Comparison of ENCODE assay signal across 11 cellular contexts in genomic region chr2:10935953-10936942, GRCh38. TPM values are rescaled to one million over a fixed set of nuclear protein-coding genes. Genes with fewer than 3 reads are reported as not detected.
DNase-seq lines count a peak whose midpoint lies in the region; ATAC-seq, FAIRE-seq and TF ChIP-seq lines count a peak whose summit lies in the region.
"Had no signal": no experiment of that assay in that cellular context is flagged by ENCODE, and none has a peak within 500 bp of the region (broad histone marks: within the 10 kb centered on the region; RNA-seq: fewer than 3 reads in every experiment).

No MANE protein-coding gene starts in this region.

- TF ChIP-seq EP300 in A549 (IDR thresholded peaks at IDR 0.05): peak; percentile 91 to 93; a peak in 4 of 5 replicates
- peak in 1 of 2 experiments; percentile 82; a peak in 2 of 4 replicates for TF ChIP-seq EP300 in SK-N-SH (IDR thresholded peaks at IDR 0.05; ENCODE audit: borderline replicate concordance in 1 of 2, low read depth in 1 of 2, low read length in 1 of 2)

- TF ChIP-seq POLR2A in A549 (IDR thresholded peaks at IDR 0.05; ENCODE audit: low read length): no peak
- TF ChIP-seq POLR2A in HCT116 (IDR thresholded peaks at IDR 0.05; ENCODE audit: borderline replicate concordance, extremely low read depth, insufficient read depth, insufficient read length): no peak

- ATAC-seq in A549 (peak; percentile 97 to 99), HCT116 (peak; percentile 90)
- ATAC-seq: effector memory CD8-positive, alpha-beta T cell had no signal

- BruUV-seq in HCT116 (replicated peaks; lab: Mats Ljungman, UMichigan): no TSS peak

- DNase-seq in A549 (ENCODE audit: low read depth in 1 of 2, low spot score in 1 of 2) (peak; percentile 99), HCT116 (ENCODE audit: low read depth, low spot score) (peak; percentile 94), SK-N-SH (no peak), head of caudate nucleus (peak in 22 of 42 donors; percentile 31 to 81 (median 58)), GDM1 (lab: John Stamatoyannopoulos, UW) (no peak), G401 (ENCODE audit: low spot score) (no peak), NCI-H524 (lab: John Stamatoyannopoulos, UW) (no peak)
- DNase-seq in activated CD8-positive, alpha-beta memory T cell treated with anti-CD3 and anti-CD28 coated beads for 24 hours: no peak
- DNase-seq: effector memory CD8-positive, alpha-beta T cell had no signal

- POLR2A ChIA-PET in A549 (lab: Yijun Ruan, JAX) (interaction anchor here (0.9 to 1.0 kb wide), 2 partner anchors 25 to 219 kb away, joined by 3 to 7 read pairs; partner anchors contain the start of genes KCNF1 and SLC66A3), HCT116 (lab: Charles Lee) (no interaction called here), SK-N-SH (lab: Yijun Ruan, JAX) (no interaction called here)

- H3K36me3 ChIP-seq in HCT116 (ENCODE audit: control insufficient read depth in 1 of 2, insufficient read depth in 2 of 2, low read length in 2 of 2) (no peaks in the 10 kb centered on the region), SK-N-SH (replicated peaks in 1 of 2; ENCODE audit: control insufficient read depth in 1 of 2, insufficient read depth in 2 of 2, low read length in 1 of 2) (no peaks in the 10 kb centered on the region)

- peaks cover 48% of the 10 kb centered on the region for H3K4me1 ChIP-seq in A549
- H3K4me1 ChIP-seq in HCT116 (ENCODE audit: control insufficient read depth in 1 of 2, insufficient read depth in 2 of 2, low read length in 2 of 2): peaks cover 19 to 65% of the 10 kb centered on the region in 2 experiments
- peaks cover 17 to 37% of the 10 kb centered on the region in 2 experiments; a peak in 3 of 4 replicates for H3K4me1 ChIP-seq in SK-N-SH (ENCODE audit: control insufficient read depth in 1 of 2, insufficient read depth in 2 of 2, low read depth in 1 of 2, low read length in 1 of 2)

- H3K4me3 ChIP-seq in A549: no peak overlapping the region
- peak overlapping the region; percentile 16 to 36; a peak in 3 of 4 replicates for H3K4me3 ChIP-seq in HCT116 (replicated peaks in 1 of 2; ENCODE audit: low read depth in 1 of 2, low read length in 2 of 2)
- H3K4me3 ChIP-seq in SK-N-SH (ENCODE audit: low read depth in 2 of 2, low read length in 1 of 2): no peak overlapping the region
- H3K4me3 ChIP-seq: skin epidermis had no signal

- TF ChIP-seq CTCF in A549 (IDR thresholded peaks at IDR 0.05): no peak
- TF ChIP-seq CTCF in HCT116 (IDR thresholded peaks at IDR 0.05 in 2 of 3, conservative IDR thresholded peaks at IDR 0.05 in 1 of 3; ENCODE audit: borderline replicate concordance in 1 of 3, insufficient read depth in 1 of 3, low read depth in 2 of 3, low read length in 2 of 3): no peak
- TF ChIP-seq CTCF in SK-N-SH (IDR thresholded peaks at IDR 0.05): peak; percentile 20

- CTCF ChIA-PET in A549 (lab: Yijun Ruan, JAX) (interaction anchor here (0.9 to 1.4 kb wide), 3 partner anchors 11 to 646 kb away, joined by 3 to 6 read pairs (median 5); no protein-coding TSS in a partner anchor), HCT116 (lab: Charles Lee) (interaction anchor here (1.0 kb wide), 2 partner anchors 26 to 101 kb away, joined by 3 to 5 read pairs; no protein-coding TSS in a partner anchor), SK-N-SH (lab: Yijun Ruan, JAX) (no interaction called here)

- in situ Hi-C loops in G401 (cut with HindIII; ENCODE audit: low sequenced_read_pairs): no loop called here

- H3K4me2 ChIP-seq in A549 (peak overlapping the region; percentile 73), HCT116 (ENCODE audit: low read length) (peak overlapping the region; percentile 66), SK-N-SH (peak overlapping the region; percentile 31)

- H3K9me3 ChIP-seq in A549 (peaks cover 29% of the 10 kb centered on the region), HCT116 (ENCODE audit: control insufficient read depth in 1 of 2, insufficient read depth in 1 of 2, low read depth in 1 of 2, low read length in 2 of 2) (peaks cover 10 to 22% of the 10 kb centered on the region in 2 experiments; a peak in 3 of 4 replicates), SK-N-SH (no peaks in the 10 kb centered on the region)

- no peaks in the 10 kb centered on the region for H3F3A ChIP-seq in SK-N-SH (replicated peaks; ENCODE audit: insufficient read depth)

- RAD21 ChIA-PET in HCT116 (lab: Charles Lee; ENCODE audit: low non-redundant PET in 1 of 2, low total read pairs in 2 of 2, uncharacterized antibody in 2 of 2, unreplicated experiment in 2 of 2): no interaction called here

- WGBS in A549 (ENCODE audit: missing lambda C conversion rate): 5% methylated on average over 17 of the region's 17 CpGs
- WGBS in SK-N-SH (ENCODE audit: low lambda C conversion rate): 48% methylated on average over 17 of the region's 17 CpGs

- H4K20me1 ChIP-seq in HCT116 (ENCODE audit: insufficient read depth) (no peaks in the 10 kb centered on the region), SK-N-SH (ENCODE audit: insufficient read depth) (no peaks in the 10 kb centered on the region)

- H3K9ac ChIP-seq in HCT116 (ENCODE audit: low read length): peak overlapping the region; percentile 34; the same call in 1 of the 2 replicates
- peak overlapping the region; percentile 54; the same call in 1 of the 2 replicates for H3K9ac ChIP-seq in SK-N-SH

- H3K27ac ChIP-seq in A549: peak overlapping the region; percentile 87 to 93
- H3K27ac ChIP-seq in HCT116 (ENCODE audit: low read depth, low read length): peak overlapping the region; percentile 45; the same call in 1 of the 2 replicates
- H3K27ac ChIP-seq in SK-N-SH (ENCODE audit: low read depth in 2 of 2, low read length in 1 of 2): peak overlapping the region in 1 of 2 experiments; percentile 93; a peak in 2 of 4 replicates
- H3K27ac ChIP-seq: skin epidermis, VCaP had no signal

- peak overlapping the region; percentile 28 for H2AFZ ChIP-seq in HCT116 (ENCODE audit: low read depth, low read length, poor library complexity, severe bottlenecking)
- H2AFZ ChIP-seq in SK-N-SH (ENCODE audit: low read depth): peak overlapping the region; percentile 10; the same call in 1 of the 2 replicates

- FAIRE-seq in A549 (lab: Jason Lieb, UNC): peak; percentile 100

- intact Hi-C loops in HCT116 (cut with micrococcal nuclease): no loop called here
- intact Hi-C loops in head of caudate nucleus (cut with DNase I): no loop called here

- H3K27me3 ChIP-seq in HCT116 (ENCODE audit: insufficient read depth, low read length) (no peaks in the 10 kb centered on the region), SK-N-SH (ENCODE audit: insufficient read depth) (no peaks in the 10 kb centered on the region)

- TF ChIP-seq RAD21 in A549 (conservative IDR thresholded peaks at IDR 0.05 in 1 of 2, IDR thresholded peaks at IDR 0.05 in 1 of 2) (peak; percentile 47 to 72), HCT116 (IDR thresholded peaks at IDR 0.05; ENCODE audit: low read depth) (peak; percentile 45), SK-N-SH (IDR thresholded peaks at IDR 0.05; ENCODE audit: low read length) (no peak)

- no peaks in the 10 kb centered on the region for H3K9me2 ChIP-seq in HCT116 (ENCODE audit: insufficient read depth)
- no peaks in the 10 kb centered on the region for H3K9me2 ChIP-seq in SK-N-SH

- H3K79me2 ChIP-seq in HCT116 (ENCODE audit: insufficient read depth, low read length) (no peaks in the 10 kb centered on the region), SK-N-SH (ENCODE audit: insufficient read depth) (no peaks in the 10 kb centered on the region)

TF ChIP-seq in A549, 52 proteins besides CTCF, POLR2A, EP300 and RAD21 (continues in another document):
- TF ChIP-seq KDM1A (IDR thresholded peaks at IDR 0.05; ENCODE audit: low read depth) (peak; percentile 98), RCOR1 (IDR thresholded peaks at IDR 0.05; ENCODE audit: low read depth, low read length) (peak; percentile 73; the same call in 1 of the 2 replicates), PHF8 (IDR thresholded peaks at IDR 0.05; ENCODE audit: borderline replicate concordance, low read depth) (no peak), BHLHE40 (IDR thresholded peaks at IDR 0.05; ENCODE audit: low read depth, low read length) (peak; percentile 60), JUN (IDR thresholded peaks at IDR 0.05) (peak; percentile 99), FOXS1 (CRISPR knock-in tag; IDR thresholded peaks at IDR 0.05) (peak; percentile 94; the same call in 1 of the 2 replicates), KDM5A (IDR thresholded peaks at IDR 0.05) (no peak)

TF ChIP-seq in HCT116, 20 proteins besides CTCF, POLR2A, EP300 and RAD21 (continues in another document):
- no peak for TF ChIP-seq ZFX (IDR thresholded peaks at IDR 0.05)
- peak; percentile 96; the same call in 1 of the 2 replicates for TF ChIP-seq CBX3 (IDR thresholded peaks at IDR 0.05; ENCODE audit: low read depth)
- TF ChIP-seq SP1 (IDR thresholded peaks at IDR 0.05; ENCODE audit: low read depth): peak; percentile 98
- peak; percentile 77; the same call in 1 of the 2 replicates for TF ChIP-seq MAX (IDR thresholded peaks at IDR 0.05)

TF ChIP-seq in SK-N-SH, 30 proteins besides CTCF, POLR2A, EP300 and RAD21 (continues in another document):
- TF ChIP-seq CHD2 (IDR thresholded peaks at IDR 0.05; ENCODE audit: low read length, partially characterized antibody) (no peak), TEAD4 (IDR thresholded peaks at IDR 0.05; ENCODE audit: borderline replicate concordance, insufficient read depth) (peak; percentile 79)

RNA-seq across cellular contexts. Expression of gene KCNF1, which starts 24.5 kb away (rescaled TPM):
- polyA plus RNA-seq in A549 (2011; rRNA removed): 4.4 and 5.6 TPM in 2 replicates
- 16.6 and 23.6 TPM in 2 replicates for polyA plus RNA-seq in A549 (2012; cell fraction: cytosol; rRNA removed)
- polyA plus RNA-seq in A549 (2012; cell fraction: nucleus; rRNA removed): 19.0 and 25.7 TPM in 2 replicates
- polyA plus RNA-seq in A549 (2017; fragmentation: RNase III; extraction: RNeasy Plus Mini Kit Qiagen cat#74134 plus additional on column Dnase treatment): 3.7 to 4.2 TPM (median 4.0 TPM) in 3 replicates
- 8.1 and 10.3 TPM in 2 replicates for polyA minus RNA-seq in A549 (2011; rRNA and poly(A)+ RNA removed)
- total RNA-seq in HCT116 (2021; ENCODE audit: unreplicated experiment): 0.52 TPM
- polyA plus RNA-seq in HCT116 (2012): 1.5 and 2.5 TPM in 2 replicates
- polyA plus RNA-seq in SK-N-SH (2012; rRNA removed): 0.16 and 0.23 TPM in 2 replicates
- polyA plus RNA-seq in SK-N-SH (2012; cell fraction: cytosol; rRNA removed): 0.06 and 0.17 TPM in 2 replicates
- 0.12 and 0.19 TPM in 2 replicates for polyA plus RNA-seq in SK-N-SH (2012; cell fraction: nucleus; rRNA removed)
- total RNA-seq in G401 (2014; rRNA removed; shearing (Covaris generic)): 1.5 and 1.9 TPM in 2 replicates

Comparison
In these comparisons a context has a peak if more than half of its experiments do, and no peak if none do; other contexts are left out.
1. DNase-seq: peak in A549 (2 of 2), HCT116 (single experiment) and head of caudate nucleus (22 of 42); none in SK-N-SH (single experiment), GDM1 (single experiment), activated CD8-positive, alpha-beta memory T cell treated with anti-CD3 and anti-CD28 coated beads for 24 hours (single experiment), G401 (single experiment) and NCI-H524 (0 of 2).
2. H3K4me3 ChIP-seq: peak in HCT116 (2 of 2); none in A549 (single experiment) and SK-N-SH (0 of 2).
3. Of the 12 proteins assayed by ChIP-seq in both A549 and SK-N-SH: peak only in A549: RAD21, RCOR1 and SMC3; only in SK-N-SH: CTCF and REST; in both: FOSL2, MAX and PBX3; in neither: 3; mixed calls (peak in some experiments, not most) for 1.
4. Peak in every context shown above with its lines, with median percentiles within 50 percentile points of each other: H3K4me2 ChIP-seq.